ENCODE assay signal across 22 cellular contexts in the genomic region with DNA sequence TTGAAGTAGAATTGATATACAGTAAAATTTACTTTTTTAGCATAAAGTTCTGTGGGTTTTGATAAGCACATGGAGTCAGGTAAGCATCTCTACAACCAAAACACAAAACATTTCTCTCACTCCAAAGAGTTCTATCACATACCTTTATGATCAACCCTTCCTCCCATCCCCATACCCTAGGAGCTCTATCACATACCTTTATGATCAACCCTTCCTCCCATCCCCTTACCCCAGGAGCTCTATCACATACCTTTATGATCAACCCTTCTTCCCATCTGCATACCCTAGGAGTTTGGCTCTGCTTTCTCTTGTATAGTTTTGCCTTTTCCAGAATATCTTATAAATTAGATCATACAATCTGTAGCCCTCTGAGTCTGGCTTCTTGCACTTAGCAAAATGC.
"Had no signal": no experiment of that assay in that cellular context is flagged by ENCODE, and none has a peak within 500 bp of the region (broad histone marks: within the 10 kb centered on the region; RNA-seq: fewer than 3 reads in every experiment).

No MANE protein-coding gene starts in this region.

- ATAC-seq: K562, SK-N-SH treated with all-trans-retinoic acid at 6 μM for 48 hours had no signal

- H3K27ac ChIP-seq: KMS-11 had no signal

- FAIRE-seq: HTR-8/SVneo, K562, RCC 7860 had no signal

- H3K4me3 ChIP-seq: K562 had no signal

- DNase-seq: Kasumi-1, MM.1S, NCI-H1092 treated with DMSO at 0.1 percent for 48 hours, NCI-H1436, NCI-H187, NCI-H2029, NCI-H2081 treated with DMSO at 0.1 percent for 48 hours, NCI-H2171, NCI-H226, NCI-H446, NCI-H510A, NCI-H524 treated with DMSO at 0.1 percent for 48 hours, NCI-H69, NCI-H774, Right ventricle myocardium superior, RPMI8226, SIG-M5 had no signal

- H3K9ac ChIP-seq: KMS-11 had no signal

- H3K4me2 ChIP-seq: KMS-11 had no signal
